ENCODE assay signal across 8 cellular contexts in genomic region chrX:129931411-129932136, GRCh38. TPM values are rescaled to one million over a fixed set of nuclear protein-coding genes. Genes with fewer than 3 reads are reported as not detected.
DNase-seq lines count a peak whose midpoint lies in the region; ATAC-seq and TF ChIP-seq lines count a peak whose summit lies in the region.

No MANE protein-coding gene starts in this region.

- H3K27ac Mint-ChIP-seq in activated CD4-positive, alpha-beta memory T cell treated with anti-CD3 and anti-CD28 coated beads for 36 hours, result peak overlapping the region; percentile 80

- H3K27me3 ChIP-seq in lung (ENCODE audit: control insufficient read depth, insufficient read depth), result no peaks in the 10 kb centered on the region

- DNase-seq in AG08396 (ENCODE audit: low spot score) (peak; percentile 95), NCI-H2227 treated with DMSO at 0.1 percent for 48 hours (lab: John Stamatoyannopoulos, UW) (peak; percentile 94), lung (ENCODE audit: low spot score) (peak; percentile 93)
- DNase-seq in activated CD4-positive, alpha-beta memory T cell treated with anti-CD3 and anti-CD28 coated beads for 36 hours, result peak; percentile 81
- DNase-seq in effector CD8-positive, alpha-beta T cell (lab: John Stamatoyannopoulos, UW), result peak; percentile 39
- DNase-seq in stimulated activated CD4-positive, alpha-beta T cell treated with anti-CD3 and anti-CD28 coated beads, TNF-alpha, amount 100 ng/mL, for 1 hour (ENCODE audit: low read depth in 3 of 3, low spot score in 1 of 3), result peak in 2 of 3 donors; percentile 6 to 14

- H3K4me3 ChIP-seq in lung, result peak overlapping the region; percentile 50

- WGBS in lung, 2 donors, result 0 to 34% methylated on average over 18 to 50 of the region's 50 CpGs

- H3K4me1 Mint-ChIP-seq in activated CD4-positive, alpha-beta memory T cell treated with anti-CD3 and anti-CD28 coated beads for 36 hours (ENCODE audit: low read depth), result peaks cover 3% of the 10 kb centered on the region

- CTCF ChIA-PET in activated CD4-positive, alpha-beta memory T cell treated with anti-CD3 and anti-CD28 coated beads for 36 hours (lab: Charles Lee), result interaction anchor here (1.6 to 3.3 kb wide), 2 partner anchors 97 to 129 kb away, joined by 5 to 13 read pairs; no protein-coding TSS in a partner anchor

- H3K9me3 Mint-ChIP-seq in activated CD4-positive, alpha-beta memory T cell treated with anti-CD3 and anti-CD28 coated beads for 36 hours, result no peaks in the 10 kb centered on the region

- no peaks in the 10 kb centered on the region for H3K4me1 ChIP-seq in lung (ENCODE audit: control insufficient read depth in 2 of 2, insufficient read depth in 2 of 2, low read length in 2 of 2)

- no peak for TF ChIP-seq CTCF in lung (IDR thresholded peaks at IDR 0.05; ENCODE audit: control extremely low read depth, extremely low read depth)

- peaks cover 7% of the 10 kb centered on the region for H3K36me3 Mint-ChIP-seq in activated CD4-positive, alpha-beta memory T cell treated with anti-CD3 and anti-CD28 coated beads for 36 hours

- peak overlapping the region; percentile 74 for H3K4me3 Mint-ChIP-seq in activated CD4-positive, alpha-beta memory T cell treated with anti-CD3 and anti-CD28 coated beads for 36 hours

- H3K36me3 ChIP-seq in lung (ENCODE audit: control insufficient read depth in 2 of 2, insufficient read depth in 2 of 2, low read length in 2 of 2), result peaks cover 6 to 10% of the 10 kb centered on the region in 2 donors

- H3K27ac ChIP-seq in lung (ENCODE audit: low read depth in 1 of 2, low read length in 1 of 2), result peak overlapping the region; percentile 92 to 96

- peaks cover 0 to 2% of the 10 kb centered on the region in 2 donors for H3K9me3 ChIP-seq in lung (ENCODE audit: control insufficient read depth in 2 of 2, insufficient read depth in 1 of 2, low read length in 1 of 2)

- peak; percentile 58 for ATAC-seq in GM18861 (IDR thresholded peaks at IDR 0.05; ENCODE audit: unreplicated experiment)
- ATAC-seq in HG03066 (IDR thresholded peaks at IDR 0.05; ENCODE audit: low read depth, unreplicated experiment), result peak; percentile 75
- peak; percentile 89 for ATAC-seq in lung (ENCODE audit: insufficient read depth, low FRiP score)

- peaks cover 3% of the 10 kb centered on the region for H3K27me3 Mint-ChIP-seq in activated CD4-positive, alpha-beta memory T cell treated with anti-CD3 and anti-CD28 coated beads for 36 hours

- intact Hi-C loops in activated CD4-positive, alpha-beta memory T cell treated with anti-CD3 and anti-CD28 coated beads for 36 hours (cut with micrococcal nuclease), result loop anchor here (1.0 to 2.0 kb wide), 4 partner anchors 51 to 150 kb away; partner anchors contain the start of gene BCORL1

- POLR2A ChIA-PET in activated CD4-positive, alpha-beta memory T cell treated with anti-CD3 and anti-CD28 coated beads for 36 hours (lab: Charles Lee), result no interaction called here

RNA-seq across cellular contexts. Expression of gene UTP14A, which starts 25.6 kb away (rescaled TPM):
- 10 to 100 TPM; 29.9 to 31.7 TPM for total RNA-seq in activated CD4-positive, alpha-beta memory T cell treated with anti-CD3 and anti-CD28 coated beads for 36 hours
- total RNA-seq in lung, result 10 to 100 TPM; 11.7 to 14.0 TPM
- polyA plus RNA-seq in lung, result 10 to 100 TPM; 10.2 to 13.4 TPM

RNA-seq across cellular contexts. Expression of gene BCORL1, which starts 50.9 kb away (rescaled TPM):
- 10 to 100 TPM in 1 of 2 experiments, 1 to 10 TPM in 1; 9.2 to 10.5 TPM for total RNA-seq in activated CD4-positive, alpha-beta memory T cell treated with anti-CD3 and anti-CD28 coated beads for 36 hours
- total RNA-seq in lung, result 10 to 100 TPM; 10.9 to 11.8 TPM
- polyA plus RNA-seq in lung, result 1 to 10 TPM; 2.3 to 3.2 TPM

Comparison
In these comparisons a context has a peak if more than half of its experiments do, and no peak if none do; other contexts are left out.
1. Peak in every context shown above with its lines: DNase-seq, ATAC-seq, H3K4me3 ChIP-seq and H3K27ac ChIP-seq.
2. DNase-seq: peak in every context shown above with its lines; median percentile 95 in AG08396; 94 in NCI-H2227 treated with DMSO at 0.1 percent for 48 hours; 93 in lung; 81 in activated CD4-positive, alpha-beta memory T cell treated with anti-CD3 and anti-CD28 coated beads for 36 hours; 39 in effector CD8-positive, alpha-beta T cell; 10 in stimulated activated CD4-positive, alpha-beta T cell treated with anti-CD3 and anti-CD28 coated beads, TNF-alpha, amount 100 ng/mL, for 1 hour.